12 cellular contexts compared by ENCODE assay signal in genomic region chr4:139823345-139823744, GRCh38.
DNase-seq lines count a peak whose midpoint lies in the region; ATAC-seq lines count a peak whose summit lies in the region.
"Had no signal": no experiment of that assay in that cellular context is flagged by ENCODE, and none has a peak within 500 bp of the region (broad histone marks: within the 10 kb centered on the region; RNA-seq: fewer than 3 reads in every experiment).

No MANE protein-coding gene starts in this region.

- H3K79me2 ChIP-seq in mesendoderm (ENCODE audit: control insufficient read depth, insufficient read depth, low read length): no peaks in the 10 kb centered on the region
- no peaks in the 10 kb centered on the region for H3K79me2 ChIP-seq in trophoblast cell (ENCODE audit: control insufficient read depth, insufficient read depth, low read length, poor library complexity)

- peak overlapping the region; percentile 50 for H2BK12ac ChIP-seq in trophoblast cell (ENCODE audit: low read length)

- no peak overlapping the region for H3K27ac ChIP-seq in mesendoderm (ENCODE audit: low read depth, low read length)
- H3K27ac ChIP-seq in trophoblast cell (ENCODE audit: low read depth, low read length): no peak overlapping the region
- H3K27ac ChIP-seq: 22Rv1 had no signal

- H3K4me1 ChIP-seq in mesendoderm (ENCODE audit: control insufficient read depth, low read depth, low read length): peaks cover 16% of the 10 kb centered on the region
- peaks cover 0 to 2% of the 10 kb centered on the region in 2 experiments for H3K4me1 ChIP-seq in trophoblast cell (ENCODE audit: control insufficient read depth in 1 of 2, insufficient read depth in 2 of 2, low read length in 2 of 2)

- no peak overlapping the region for H3K56ac ChIP-seq in mesendoderm (ENCODE audit: low read length)

- H3K4me3 ChIP-seq in mesendoderm (ENCODE audit: low read length): no peak overlapping the region
- no peak overlapping the region for H3K4me3 ChIP-seq in trophoblast cell (ENCODE audit: low read depth, low read length)

- no peak overlapping the region for H2AK5ac ChIP-seq in mesendoderm (ENCODE audit: low read length)
- no peak overlapping the region for H2AK5ac ChIP-seq in trophoblast cell (ENCODE audit: low read length)

- no peak overlapping the region for H4K5ac ChIP-seq in mesendoderm (ENCODE audit: low read length)

- peak overlapping the region; percentile 70 for H3K23ac ChIP-seq in mesendoderm (ENCODE audit: low read length)
- H3K23ac ChIP-seq in trophoblast cell (ENCODE audit: low read length): no peak overlapping the region

- DNase-seq in NCI-H1436 (lab: John Stamatoyannopoulos, UW) (peak; percentile 33), NCI-H1436 treated with DMSO at 0.1 percent for 48 hours (lab: John Stamatoyannopoulos, UW) (no peak), NCI-H2227 treated with DMSO at 0.1 percent for 48 hours (lab: John Stamatoyannopoulos, UW) (peak; percentile 79), mesendoderm (no peak), trophoblast cell (no peak), RKO (ENCODE audit: low spot score) (no peak)
- DNase-seq in stimulated activated CD8-positive, alpha-beta memory T cell treated with anti-CD3 and anti-CD28 coated beads, Interleukin-4, amount 100 ng/mL, for 48 hours: no peak
- DNase-seq: CD8-positive, alpha-beta memory T cell; DMS53; GF-D8 had no signal

- no peak overlapping the region for H2BK15ac ChIP-seq in mesendoderm (replicated peaks; ENCODE audit: low read depth)

- no peak overlapping the region for H2AFZ ChIP-seq in trophoblast cell (ENCODE audit: insufficient read depth, low read length, poor library complexity)

- H3K14ac ChIP-seq in trophoblast cell (ENCODE audit: low read length): no peak overlapping the region

- H4K8ac ChIP-seq in mesendoderm (ENCODE audit: low read depth, low read length) (no peak overlapping the region), trophoblast cell (ENCODE audit: low read depth, low read length) (no peak overlapping the region)

- H3K18ac ChIP-seq in mesendoderm (ENCODE audit: low read length): no peak overlapping the region
- no peak overlapping the region for H3K18ac ChIP-seq in trophoblast cell (ENCODE audit: low read length)

- no peak overlapping the region for H4K12ac ChIP-seq in trophoblast cell (ENCODE audit: low read depth, low read length)

- peaks cover 2% of the 10 kb centered on the region for H3K9me3 ChIP-seq in trophoblast cell (ENCODE audit: insufficient read depth, low read depth, low read length)

- H3K36me3 ChIP-seq in mesendoderm (ENCODE audit: control insufficient read depth, insufficient read depth, low read length): no peaks in the 10 kb centered on the region
- H3K36me3 ChIP-seq in trophoblast cell (ENCODE audit: control insufficient read depth in 1 of 2, insufficient read depth in 2 of 2, low read length in 2 of 2): peaks cover 0 to 2% of the 10 kb centered on the region in 2 experiments

- H2BK5ac ChIP-seq in mesendoderm (ENCODE audit: low read length) (no peak overlapping the region), trophoblast cell (ENCODE audit: low read depth, low read length, poor library complexity) (no peak overlapping the region)

- no peaks in the 10 kb centered on the region for H3K27me3 ChIP-seq in mesendoderm (ENCODE audit: insufficient read depth, low read length, poor library complexity)
- no peaks in the 10 kb centered on the region for H3K27me3 ChIP-seq in trophoblast cell (ENCODE audit: insufficient read depth, low read length)

- H4K91ac ChIP-seq in trophoblast cell (ENCODE audit: low read depth, low read length): no peak overlapping the region

- ATAC-seq in GM19395 (IDR thresholded peaks at IDR 0.05; ENCODE audit: unreplicated experiment): no peak

- H2BK120ac ChIP-seq in mesendoderm (ENCODE audit: low read depth, low read length) (no peak overlapping the region), trophoblast cell (ENCODE audit: insufficient read depth, low read length, poor library complexity) (no peak overlapping the region)

- no peak overlapping the region for H3K4me2 ChIP-seq in mesendoderm (ENCODE audit: low read length)
- no peak overlapping the region for H3K4me2 ChIP-seq in trophoblast cell (ENCODE audit: low read length)

- H3K4ac ChIP-seq in mesendoderm (ENCODE audit: low read depth, low read length) (no peak overlapping the region), trophoblast cell (ENCODE audit: low read depth, low read length) (no peak overlapping the region)

- H3K9ac ChIP-seq in mesendoderm (ENCODE audit: low read length) (no peak overlapping the region), trophoblast cell (ENCODE audit: low read length) (no peak overlapping the region)

- no peaks in the 10 kb centered on the region for H3K79me1 ChIP-seq in mesendoderm (ENCODE audit: low read length)
- no peaks in the 10 kb centered on the region for H3K79me1 ChIP-seq in trophoblast cell (ENCODE audit: low read length)

- WGBS in mesendoderm (ENCODE audit: extremely low coverage, insufficient coverage, low lambda C conversion rate): no CpG with 5 or more reads among the region's 4 CpGs
- no CpG with 5 or more reads among the region's 4 CpGs for WGBS in trophoblast cell (ENCODE audit: extremely low coverage, insufficient coverage, insufficient read length)

Comparison
In these comparisons a context has a peak if more than half of its experiments do, and no peak if none do; other contexts are left out.
1. DNase-seq: peak in NCI-H1436 (single experiment) and NCI-H2227 treated with DMSO at 0.1 percent for 48 hours (single experiment); none in NCI-H1436 treated with DMSO at 0.1 percent for 48 hours (single experiment), mesendoderm (single experiment), trophoblast cell (0 of 2), RKO (single experiment) and stimulated activated CD8-positive, alpha-beta memory T cell treated with anti-CD3 and anti-CD28 coated beads, Interleukin-4, amount 100 ng/mL, for 48 hours (single experiment).